ENCODE assay signal across 8 cellular contexts in genomic region chr12:26833692-26834168, GRCh38.
DNase-seq lines count a peak whose midpoint lies in the region; ATAC-seq lines count a peak whose summit lies in the region.

No MANE protein-coding gene starts in this region.

- H3K4me1 Mint-ChIP-seq in T-helper 1 cell treated with Interleukin-12 subunit alpha and Interleukin-12 subunit beta and Interleukin-4 antibody, amounts not matched to agents 30 μg/mL and 1 μg/mL, for 36 hours (ENCODE audit: low read depth), result peaks cover 36% of the 10 kb centered on the region

- ATAC-seq in HG03280 (IDR thresholded peaks at IDR 0.05; ENCODE audit: unreplicated experiment) (peak; percentile 24), GM18858 (IDR thresholded peaks at IDR 0.05; ENCODE audit: unreplicated experiment) (no peak)

- H3K27ac Mint-ChIP-seq in T-helper 1 cell treated with Interleukin-12 subunit alpha and Interleukin-12 subunit beta and Interleukin-4 antibody, amounts not matched to agents 30 μg/mL and 1 μg/mL, for 36 hours, result peak overlapping the region; percentile 81

- H3K36me3 Mint-ChIP-seq in T-helper 1 cell treated with Interleukin-12 subunit alpha and Interleukin-12 subunit beta and Interleukin-4 antibody, amounts not matched to agents 30 μg/mL and 1 μg/mL, for 36 hours (ENCODE audit: low read depth), result peaks cover 13% of the 10 kb centered on the region

- peak overlapping the region; percentile 90 for H3K4me3 Mint-ChIP-seq in T-helper 1 cell treated with Interleukin-12 subunit alpha and Interleukin-12 subunit beta and Interleukin-4 antibody, amounts not matched to agents 30 μg/mL and 1 μg/mL, for 36 hours

- DNase-seq in EL (peak; percentile 31), cerebellar cortex (ENCODE audit: low spot score) (peak; percentile 64), left kidney (ENCODE audit: low read depth, low spot score) (peak; percentile 92), SKM-1 treated with dmso at 0.1 percent for 144 hours (lab: John Stamatoyannopoulos, UW; ENCODE audit: unreplicated experiment) (no peak)
- DNase-seq in stimulated activated CD4-positive, alpha-beta T cell treated with anti-CD3 and anti-CD28 coated beads, TNF-alpha, amount 100 ng/mL, for 4 hours (ENCODE audit: low read depth in 3 of 3), result peak in 2 of 3 experiments; percentile 8 to 11

- H3K9me3 Mint-ChIP-seq in T-helper 1 cell treated with Interleukin-12 subunit alpha and Interleukin-12 subunit beta and Interleukin-4 antibody, amounts not matched to agents 30 μg/mL and 1 μg/mL, for 36 hours, result no peaks in the 10 kb centered on the region

- H3K27me3 Mint-ChIP-seq in T-helper 1 cell treated with Interleukin-12 subunit alpha and Interleukin-12 subunit beta and Interleukin-4 antibody, amounts not matched to agents 30 μg/mL and 1 μg/mL, for 36 hours (ENCODE audit: low read depth), result peaks cover 4% of the 10 kb centered on the region
